17 cellular contexts compared by ENCODE assay signal in the genomic region with DNA sequence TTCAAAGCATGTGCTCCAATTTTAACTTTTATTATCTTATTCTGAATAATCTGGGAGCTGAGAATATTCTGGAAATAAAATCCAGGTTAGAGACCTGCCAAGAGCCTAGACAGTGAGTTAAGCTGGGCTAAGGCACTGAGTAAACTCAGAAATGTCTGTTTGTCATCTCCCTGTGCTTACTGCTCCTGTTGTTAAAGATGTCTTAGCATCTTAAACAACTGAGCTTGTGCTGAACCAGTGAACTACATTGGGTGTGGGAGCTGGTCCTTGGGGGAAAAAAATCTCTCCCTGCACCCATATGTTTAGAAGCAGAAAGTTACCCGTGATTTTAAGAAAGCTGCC. TPM values are rescaled to one million over a fixed set of nuclear protein-coding genes. Genes with fewer than 3 reads are reported as not detected.
A peak's percentile ranks its signal among the peaks of the same experiment; 100 is the strongest.
DNase-seq lines count a peak whose midpoint lies in the region; ATAC-seq, FAIRE-seq and TF ChIP-seq lines count a peak whose summit lies in the region.
"Had no signal": no experiment of that assay in that cellular context is flagged by ENCODE, and none has a peak within 500 bp of the region (broad histone marks: within the 10 kb centered on the region; RNA-seq: fewer than 3 reads in every experiment).

No MANE protein-coding gene starts in this region.

- no peak for TF ChIP-seq RAD21 in K562 (CRISPR knock-in tag; conservative IDR thresholded peaks at IDR 0.05 in 1 of 2, IDR thresholded peaks at IDR 0.05 in 1 of 2)

- H3K4me2 ChIP-seq in K562 (ENCODE audit: insufficient read depth, low read length) (no peak overlapping the region), smooth muscle cell (peak overlapping the region; percentile 6)

- H3K9ac ChIP-seq in HUES48 (ENCODE audit: low read depth, low read length) = peak overlapping the region; percentile 45
- H3K9ac ChIP-seq in K562 (ENCODE audit: insufficient read depth in 1 of 2, low read depth in 2 of 2, low read length in 2 of 2) = no peak overlapping the region
- no peak overlapping the region for H3K9ac ChIP-seq in smooth muscle cell (ENCODE audit: low read depth)

- TF ChIP-seq EP300 in K562 (IDR thresholded peaks at IDR 0.05; ENCODE audit: low read length) = no peak

- no peak overlapping the region for H3K4me3 Mint-ChIP-seq in natural killer cell
- H3K4me3 Mint-ChIP-seq: CD14-positive monocyte had no signal

- H3K9me3 Mint-ChIP-seq in natural killer cell = no peaks in the 10 kb centered on the region

- H3K9me3 ChIP-seq in HUES48 (ENCODE audit: control insufficient read depth, insufficient read depth, low read length) (no peaks in the 10 kb centered on the region), K562 (replicated peaks; ENCODE audit: control insufficient read depth, insufficient read depth, low read depth, low read length) (no peaks in the 10 kb centered on the region), right lobe of liver (no peaks in the 10 kb centered on the region), smooth muscle cell (replicated peaks; ENCODE audit: low read depth) (no peaks in the 10 kb centered on the region)

- intact Hi-C loops in K562 (cut with micrococcal nuclease) = no loop called here
- intact Hi-C loops in right lobe of liver (cut with DNase I) = no loop called here
- intact Hi-C loops in natural killer cell (cut with micrococcal nuclease) = no loop called here

- DNase-seq in K562 (ENCODE audit: extremely low read depth in 1 of 4, low spot score in 3 of 4) (no peak), right lobe of liver (no peak), smooth muscle cell (lab: John Stamatoyannopoulos, UW; ENCODE audit: unreplicated experiment) (no peak), nucleus accumbens (lab: John Stamatoyannopoulos, UW) (no peak), substantia nigra (lab: John Stamatoyannopoulos, UW) (no peak), natural killer cell (no peak)
- DNase-seq: activated gamma-delta T cell; caudate nucleus; glutamatergic neuron; KBM-7; NCI-H1694; NCI-H526 treated with DMSO at 0.1 percent for 48 hours; stimulated activated CD4-positive, alpha-beta T cell treated with anti-CD3 and anti-CD28 coated beads, Interleukin-2, amount 100 ng/mL, for 24 hours had no signal

- POLR2A ChIA-PET in K562 (lab: Yijun Ruan, JAX) = interaction anchor here (0.6 to 1.6 kb wide), 9 partner anchors 15 to 41 kb away, joined by 3 to 6 read pairs (median 3); partner anchors contain the start of gene AHCYL1

- ATAC-seq in K562 = no peak
- peak in 2 of 4 donors; percentile 1 to 5 for ATAC-seq in right lobe of liver
- no peak for ATAC-seq in natural killer cell
- no peak for ATAC-seq in GM21390 (IDR thresholded peaks at IDR 0.05; ENCODE audit: unreplicated experiment)

- no peaks in the 10 kb centered on the region for H3K4me1 Mint-ChIP-seq in natural killer cell
- H3K4me1 Mint-ChIP-seq: CD14-positive monocyte had no signal

- no peaks in the 10 kb centered on the region for H3K36me3 ChIP-seq in HUES48 (ENCODE audit: control insufficient read depth, insufficient read depth, low read length)
- H3K36me3 ChIP-seq in K562 (ENCODE audit: control insufficient read depth, insufficient read depth, low read length) = no peaks in the 10 kb centered on the region
- no peaks in the 10 kb centered on the region for H3K36me3 ChIP-seq in right lobe of liver
- no peaks in the 10 kb centered on the region for H3K36me3 ChIP-seq in smooth muscle cell (ENCODE audit: low read depth)

- H3K27me3 ChIP-seq in HUES48 (ENCODE audit: control insufficient read depth, insufficient read depth, low read length) (peaks cover 60% of the 10 kb centered on the region), K562 (ENCODE audit: control insufficient read depth in 2 of 2, insufficient read depth in 2 of 2, low read length in 2 of 2) (no peaks in the 10 kb centered on the region), right lobe of liver (no peaks in the 10 kb centered on the region), smooth muscle cell (ENCODE audit: low read depth) (no peaks in the 10 kb centered on the region)

- no peak for FAIRE-seq in K562 (lab: Jason Lieb, UNC)

- H3K79me2 ChIP-seq in K562 (ENCODE audit: control insufficient read depth, insufficient read depth, low read length) = no peaks in the 10 kb centered on the region
- no peaks in the 10 kb centered on the region for H3K79me2 ChIP-seq in smooth muscle cell (ENCODE audit: low read depth)

- 40% methylated on average over 1 of the region's 1 CpG for WGBS in K562 (ENCODE audit: insufficient coverage, low coverage, missing lambda C conversion rate)
- WGBS in right lobe of liver (ENCODE audit: insufficient coverage, low coverage, low lambda C conversion rate, missing lambda C conversion rate) = 50% methylated on average over 1 of the region's 1 CpG
- WGBS in smooth muscle cell (ENCODE audit: low lambda C conversion rate) = 0% methylated on average over 1 of the region's 1 CpG

- no TSS peak for BruUV-seq in K562 (replicated peaks; lab: Mats Ljungman, UMichigan)

- peak overlapping the region; percentile 95 for H3K27ac ChIP-seq in HUES48 (ENCODE audit: low read depth, low read length)
- no peak overlapping the region for H3K27ac ChIP-seq in K562 (ENCODE audit: extremely low read depth, low read depth, low read length)
- peak overlapping the region in 2 of 3 donors; percentile 52 to 61 for H3K27ac ChIP-seq in right lobe of liver
- peak overlapping the region; percentile 49 for H3K27ac ChIP-seq in smooth muscle cell (ENCODE audit: low read depth)
- H3K27ac ChIP-seq in substantia nigra (ENCODE audit: low read depth, low read length, poor library complexity, severe bottlenecking) = no peak overlapping the region

- H2AFZ ChIP-seq in K562 (ENCODE audit: low read depth, low read length) = peak overlapping the region; percentile 41; the same call in 1 of the 2 replicates
- H2AFZ ChIP-seq in smooth muscle cell (ENCODE audit: low read depth) = peak overlapping the region; percentile 65

- H3K4me1 ChIP-seq in HUES48 (ENCODE audit: control insufficient read depth, insufficient read depth, low read length) (peaks cover 56% of the 10 kb centered on the region), K562 (replicated peaks in 1 of 2; ENCODE audit: control insufficient read depth in 2 of 2, insufficient read depth in 2 of 2, low read length in 2 of 2) (peaks cover 0 to 11% of the 10 kb centered on the region in 2 experiments; a peak in 4 of 5 replicates), right lobe of liver (peaks cover 0 to 37% (median 15%) of the 10 kb centered on the region in 4 donors), smooth muscle cell (ENCODE audit: low read depth) (peaks cover 37% of the 10 kb centered on the region)

- H3K27ac Mint-ChIP-seq in natural killer cell = no peak overlapping the region
- H3K27ac Mint-ChIP-seq: CD14-positive monocyte had no signal

- H3K4me3 ChIP-seq in HUES48 (ENCODE audit: low read depth, low read length) (peak overlapping the region; percentile 47), K562 (no peak overlapping the region), right lobe of liver (no peak overlapping the region), smooth muscle cell (no peak overlapping the region)
- H3K4me3 ChIP-seq: lung had no signal

- peaks cover 17 to 38% of the 10 kb centered on the region in 2 donors for H3K27me3 Mint-ChIP-seq in natural killer cell (ENCODE audit: low read depth in 2 of 2)

- TF ChIP-seq CTCF in K562 (IDR thresholded peaks at IDR 0.05 in 2 of 3, conservative IDR thresholded peaks at IDR 0.05 in 1 of 3; ENCODE audit: insufficient read depth in 2 of 3, low read depth in 1 of 3, low read length in 3 of 3) = no peak
- no peak for TF ChIP-seq CTCF in right lobe of liver (IDR thresholded peaks at IDR 0.05)
- no peak for TF ChIP-seq CTCF in smooth muscle cell (IDR thresholded peaks at IDR 0.05; ENCODE audit: borderline replicate concordance, insufficient read depth, poor library complexity, severe bottlenecking)
- no peak for TF ChIP-seq CTCF in natural killer cell (IDR thresholded peaks at IDR 0.05)

- CTCF ChIA-PET in K562 (lab: Yijun Ruan, JAX; ENCODE audit: low intra/inter-chr PET ratio) = no interaction called here

- no peaks in the 10 kb centered on the region for H3K9me1 ChIP-seq in K562 (ENCODE audit: control insufficient read depth, insufficient read depth, low read length)

- no peaks in the 10 kb centered on the region for H4K20me1 ChIP-seq in K562 (replicated peaks; ENCODE audit: control insufficient read depth, insufficient read depth, low read length)
- no peaks in the 10 kb centered on the region for H4K20me1 ChIP-seq in smooth muscle cell (ENCODE audit: low read depth)

- in situ Hi-C loops in K562 (cut with MboI) = no loop called here

- no peaks in the 10 kb centered on the region for H3K36me3 Mint-ChIP-seq in natural killer cell
- H3K36me3 Mint-ChIP-seq: CD14-positive monocyte had no signal

- no peaks in the 10 kb centered on the region for H3F3A ChIP-seq in smooth muscle cell (ENCODE audit: low read depth)

- TF ChIP-seq POLR2A in K562 (conservative IDR thresholded peaks at IDR 0.05) = no peak
- TF ChIP-seq POLR2A in right lobe of liver (IDR thresholded peaks at IDR 0.05) = no peak

RNA-seq across cellular contexts. Expression of gene AHCYL1, which starts 25.0 kb away (rescaled TPM):
- total RNA-seq in K562 (2011; cell fraction: chromatin; rRNA removed; ENCODE audit: low replicate concordance) = 86.0 and 94.1 TPM in 2 replicates
- 41.9 and 46.3 TPM in 2 replicates for total RNA-seq in K562 (2011; cell fraction: nucleolus; rRNA removed)
- 65.2 and 107 TPM in 2 replicates for total RNA-seq in K562 (2011; cell fraction: nucleoplasm; rRNA removed)
- total RNA-seq in K562 (2014; rRNA removed) (39.8 and 40.1 TPM in 2 replicates), K562 (2014; rRNA removed; fragmentation: Illumina TruSeq; extraction: Trizol) (44.5 and 49.8 TPM in 2 replicates), K562 (2015; rRNA removed; fragmentation: Illumina TruSeq; extraction: Trizol) (40.5 and 40.9 TPM in 2 replicates), K562 (2021) (75.5 and 84.9 TPM in 2 replicates), right lobe of liver (10 to 100 TPM; 51.4 to 77.5 (median 56.0) TPM), smooth muscle cell (77.3 and 79.5 TPM in 2 replicates), natural killer cell (10 to 100 TPM; 23.3 to 30.0 (median 29.1) TPM)
- polyA plus RNA-seq in K562 (2011; rRNA removed) (96.4 and 118 TPM in 2 replicates), K562 (2014; fragmentation: Illumina TruSeq; extraction: Trizol) (75.5 and 83.7 TPM in 2 replicates), K562 (2014; fragmentation: Nextera tagmentation; extraction: Ambion mirVana) (10 to 100 TPM; 27.3 to 32.9 TPM), K562 (2014; rRNA removed) (53.4 and 56.3 TPM in 2 replicates), smooth muscle cell (115 and 144 TPM in 2 replicates)
- polyA plus RNA-seq in K562 (2011; cell fraction: cytosol; rRNA removed) = 57.9 and 73.1 TPM in 2 replicates
- 97.2 and 104 TPM in 2 replicates for polyA plus RNA-seq in K562 (2011; cell fraction: nucleus; rRNA removed)
- 84.4 and 103 TPM in 2 replicates for polyA plus RNA-seq in K562 (2012)
- 87.3 and 94.7 TPM in 2 replicates for polyA minus RNA-seq in K562 (2011; rRNA and poly(A)+ RNA removed)
- 52.4 and 62.1 TPM in 2 replicates for polyA minus RNA-seq in K562 (2011; cell fraction: cytosol; rRNA and poly(A)+ RNA removed)
- 32.6 and 50.8 TPM in 2 replicates for polyA minus RNA-seq in K562 (2011; cell fraction: nucleus; rRNA and poly(A)+ RNA removed)

RNA-seq across cellular contexts. Expression of gene CSF1, which starts 49.0 kb away (rescaled TPM):
- total RNA-seq in K562 (2011; cell fraction: chromatin; rRNA removed; ENCODE audit: low replicate concordance) = 11.8 and 30.8 TPM in 2 replicates
- total RNA-seq in K562 (2011; cell fraction: nucleolus; rRNA removed) = 17.2 and 24.8 TPM in 2 replicates
- 16.3 and 18.2 TPM in 2 replicates for total RNA-seq in K562 (2011; cell fraction: nucleoplasm; rRNA removed)
- 2.8 and 5.9 TPM in 2 replicates for total RNA-seq in K562 (2014; rRNA removed)
- total RNA-seq in K562 (2014; rRNA removed; fragmentation: Illumina TruSeq; extraction: Trizol) = 1.6 TPM in 2 replicates
- 2.4 and 3.4 TPM in 2 replicates for total RNA-seq in K562 (2015; rRNA removed; fragmentation: Illumina TruSeq; extraction: Trizol)
- 6.7 and 6.8 TPM in 2 replicates for total RNA-seq in K562 (2021)
- 6.9 and 11.8 TPM in 2 replicates for polyA plus RNA-seq in K562 (2011; rRNA removed)
- 4.6 and 12.6 TPM in 2 replicates for polyA plus RNA-seq in K562 (2011; cell fraction: cytosol; rRNA removed)
- polyA plus RNA-seq in K562 (2011; cell fraction: nucleus; rRNA removed) = 12.5 and 39.9 TPM in 2 replicates
- polyA plus RNA-seq in K562 (2012) = 4.7 and 8.6 TPM in 2 replicates
- 3.8 and 4.8 TPM in 2 replicates for polyA plus RNA-seq in K562 (2014; fragmentation: Illumina TruSeq; extraction: Trizol)
- polyA plus RNA-seq in K562 (2014; fragmentation: Nextera tagmentation; extraction: Ambion mirVana) = under 1 TPM; 0.18 to 0.23 TPM
- polyA plus RNA-seq in K562 (2014; rRNA removed) = 2.7 and 4.3 TPM in 2 replicates
- polyA minus RNA-seq in K562 (2011; rRNA and poly(A)+ RNA removed) = 3.9 and 8.8 TPM in 2 replicates
- 8.5 and 11.6 TPM in 2 replicates for polyA minus RNA-seq in K562 (2011; cell fraction: cytosol; rRNA and poly(A)+ RNA removed)
- 5.1 and 13.7 TPM in 2 replicates for polyA minus RNA-seq in K562 (2011; cell fraction: nucleus; rRNA and poly(A)+ RNA removed)
- total RNA-seq in right lobe of liver = 10 to 100 TPM in 5 of 6 experiments, 1 to 10 TPM in 1; 4.8 to 44.1 (median 22.0) TPM
- 30.9 and 43.4 TPM in 2 replicates for total RNA-seq in smooth muscle cell
- 17.1 and 22.4 TPM in 2 replicates for polyA plus RNA-seq in smooth muscle cell
- 10 to 100 TPM in 1 of 3 donors, 1 to 10 TPM in 2; 2.1 to 57.9 (median 3.7) TPM for total RNA-seq in natural killer cell

Comparison
In these comparisons a context has a peak if more than half of its experiments do, and no peak if none do; other contexts are left out.
1. H3K27ac ChIP-seq: peak in HUES48 (single experiment), right lobe of liver (2 of 3) and smooth muscle cell (single experiment); none in K562 (single experiment) and substantia nigra (single experiment).